In genomic region chr12:66130267-66131066, GRCh38 we compare ENCODE assay signal across 8 cellular contexts. TPM values are rescaled to one million over a fixed set of nuclear protein-coding genes. Genes with fewer than 3 reads are reported as not detected.
DNase-seq lines count a peak whose midpoint lies in the region; ATAC-seq lines count a peak whose summit lies in the region.

Gene LLPH (minus strand): TSS chr12:66130750. CDS start chr12:66129106, 1,644 bp downstream.

- DNase-seq in Ammon's horn (ENCODE audit: low spot score) (peak; percentile 89), NCI-H460 (ENCODE audit: extremely low read depth, low read depth) (peak; percentile 85), cortex of kidney (lab: John Stamatoyannopoulos, UW) (peak; percentile 20), left kidney (ENCODE audit: low read depth, low spot score) (peak; percentile 98)
- peak; percentile 94 for DNase-seq in activated CD4-positive, alpha-beta T cell treated with anti-CD3 and anti-CD28 coated beads for 48 hours
- peak; percentile 93 for DNase-seq in stimulated activated CD4-positive, alpha-beta T cell treated with anti-CD3 and anti-CD28 coated beads, Interleukin-1b, Interleukin-23, amount 100 ng/mL, for 48 hours

- ATAC-seq in GM19043 (IDR thresholded peaks at IDR 0.05; ENCODE audit: low read depth, unreplicated experiment) (peak; percentile 94), HG03378 (IDR thresholded peaks at IDR 0.05; ENCODE audit: unreplicated experiment) (peak; percentile 93)

RNA-seq across cellular contexts. Expression of gene LLPH, which starts in this region (rescaled TPM):
- total RNA-seq in NCI-H460 (2014; rRNA removed; shearing (Covaris generic)): 36.0 and 39.6 TPM in 2 replicates
- 3.0 and 8.5 TPM in 2 replicates for polyA plus RNA-seq in NCI-H460 (2014; cell fraction: nucleus; rRNA removed)

Comparison
In these comparisons a context has a peak if more than half of its experiments do, and no peak if none do; other contexts are left out.
1. Peak in every context shown above with its lines: DNase-seq and ATAC-seq.
2. DNase-seq: peak in every context shown above with its lines; median percentile 98 in left kidney; 94 in activated CD4-positive, alpha-beta T cell treated with anti-CD3 and anti-CD28 coated beads for 48 hours; 93 in stimulated activated CD4-positive, alpha-beta T cell treated with anti-CD3 and anti-CD28 coated beads, Interleukin-1b, Interleukin-23, amount 100 ng/mL, for 48 hours; 89 in Ammon's horn; 85 in NCI-H460; 20 in cortex of kidney.